22 cellular contexts compared by ENCODE assay signal in genomic region chr16:6863135-6863534, GRCh38.
"Had no signal": no experiment of that assay in that cellular context is flagged by ENCODE, and none has a peak within 500 bp of the region (broad histone marks: within the 10 kb centered on the region; RNA-seq: fewer than 3 reads in every experiment).

No MANE protein-coding gene starts in this region.

- H3K9ac ChIP-seq: parathyroid adenoma had no signal

- ATAC-seq: esophagus mucosa; gastrocnemius medialis; left lung; naive thymus-derived CD8-positive, alpha-beta T cell had no signal

- H3K27ac ChIP-seq: dorsolateral prefrontal cortex, epithelial cell of prostate, gastrocnemius medialis, left lung, parathyroid adenoma, right lobe of liver, stomach, tibial artery had no signal

- H3K36me3 ChIP-seq: gastrocnemius medialis, left lung, right lobe of liver, stomach, tibial artery had no signal

- H3K4me3 ChIP-seq: dorsolateral prefrontal cortex, gastrocnemius medialis, left lung, right lobe of liver, smooth muscle cell, stomach, tibial artery had no signal

- H3K4me2 ChIP-seq: smooth muscle cell had no signal

- DNase-seq: dorsolateral prefrontal cortex; effector CD4-positive, alpha-beta T cell; foreskin fibroblast; gastrocnemius medialis; head of caudate nucleus; kidney; left lung; mammary epithelial cell; naive thymus-derived CD8-positive, alpha-beta T cell; nephron progenitor cell; right lobe of liver; stimulated activated CD4-positive, alpha-beta T cell treated with anti-CD3 and anti-CD28 coated beads, Interleukin-12 subunit alpha, Interleukin-12 subunit beta, amount 100 ng/mL, for 4 hours; stimulated activated CD4-positive, alpha-beta T cell treated with anti-CD3 and anti-CD28 coated beads, Interleukin-1b, Interleukin-23, amount 100 ng/mL, for 48 hours; stimulated activated CD4-positive, alpha-beta T cell treated with anti-CD3 and anti-CD28 coated beads, Interleukin-4, amount 100 ng/mL, for 1 hour; stimulated activated CD8-positive, alpha-beta memory T cell treated with anti-CD3 and anti-CD28 coated beads, Interleukin-4, amount 100 ng/mL, for 48 hours; stimulated activated naive CD4-positive, alpha-beta T cell treated with Interleukin-2 at 50 U/mL for 16 hours; stomach; tibial artery had no signal

- H3K27me3 ChIP-seq: dorsolateral prefrontal cortex, gastrocnemius medialis, left lung, right lobe of liver, stomach, tibial artery had no signal

- H3K9me3 ChIP-seq: gastrocnemius medialis, left lung, right lobe of liver, tibial artery had no signal

- H3K79me2 ChIP-seq: parathyroid adenoma had no signal

- H3K4me1 ChIP-seq: gastrocnemius medialis, left lung, parathyroid adenoma, right lobe of liver, stomach, tibial artery had no signal
